31 cellular contexts compared by ENCODE assay signal in the genomic region with DNA sequence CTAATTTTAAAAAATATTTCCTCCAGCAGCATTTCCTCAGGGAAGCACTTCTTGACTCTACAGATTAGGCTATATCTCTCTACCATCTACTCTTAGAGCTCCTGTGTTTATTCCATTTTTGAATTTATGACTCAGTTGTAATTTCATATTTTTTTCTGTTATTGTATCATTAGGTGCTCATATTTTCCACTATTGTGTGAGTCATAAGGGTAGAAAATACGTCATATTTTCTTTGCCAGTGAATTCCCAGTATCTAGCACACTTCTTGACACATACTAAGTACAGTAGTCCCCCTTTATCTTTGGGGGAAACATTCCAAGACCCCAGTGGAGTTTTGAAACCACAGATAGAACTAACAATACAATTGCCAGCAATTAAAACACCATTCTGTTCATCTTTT.
"Had no signal": no experiment of that assay in that cellular context is flagged by ENCODE, and none has a peak within 500 bp of the region (broad histone marks: within the 10 kb centered on the region; RNA-seq: fewer than 3 reads in every experiment).

No MANE protein-coding gene starts in this region.

- DNase-seq: activated CD4-positive, alpha-beta T cell treated with anti-CD3 and anti-CD28 coated beads for 36 hours; activated CD4-positive, CD25-positive, alpha-beta regulatory T cell; activated CD8-positive, alpha-beta memory T cell treated with anti-CD3 and anti-CD28 coated beads, Interleukin-2, amount 10 ng/mL, durations not matched to agents 7 days and 5 days; activated CD8-positive, alpha-beta T cell treated with anti-CD3 and anti-CD28 coated beads, Interleukin-2, amount 10 ng/mL, durations not matched to agents 7 days and 5 days; activated effector memory CD4-positive, alpha-beta T cell treated with Interleukin-2 at 50 U/mL for 16 hours; activated naive CD4-positive, alpha-beta T cell treated with anti-CD3 and anti-CD28 coated beads for 36 hours; activated naive CD8-positive, alpha-beta T cell treated with anti-CD3 and anti-CD28 coated beads for 36 hours; activated T-cell treated with anti-CD3 and anti-CD28 coated beads for 4 hours; adrenal gland; aorta; caudate nucleus; cortex of kidney; esophagus squamous epithelium; gastrocnemius medialis; hippocampal formation; kidney; left colon; naive B cell; nephron progenitor cell; ovary; stimulated activated CD4-positive, alpha-beta T cell treated with anti-CD3 and anti-CD28 coated beads, Interleukin-12 subunit alpha, Interleukin-12 subunit beta, amount 100 ng/mL, for 4 hours; stimulated activated CD4-positive, alpha-beta T cell treated with anti-CD3 and anti-CD28 coated beads, Interleukin-4, amount 100 ng/mL, for 1 hour; stimulated activated naive CD8-positive, alpha-beta T cell treated with anti-CD3 and anti-CD28 coated beads, Interleukin-15, Interleukin-2, amounts not matched to agents 100 U/mL and 50 U/mL, for 24 hours; uterus had no signal

- FAIRE-seq: kidney had no signal

- H3K4me1 Mint-ChIP-seq: activated CD4-positive, alpha-beta T cell treated with anti-CD3 and anti-CD28 coated beads for 36 hours; activated CD8-positive, alpha-beta memory T cell treated with anti-CD3 and anti-CD28 coated beads, Interleukin-2, amount 10 ng/mL, durations not matched to agents 7 days and 5 days; activated naive CD8-positive, alpha-beta T cell treated with anti-CD3 and anti-CD28 coated beads for 36 hours; brain; mesothelial cell of epicardium; naive B cell; nephron progenitor cell had no signal

- H3K27me3 ChIP-seq: adrenal gland, esophagus squamous epithelium, gastrocnemius medialis, neutrophil, ovary, uterus had no signal

- H3K36me3 Mint-ChIP-seq: activated CD8-positive, alpha-beta memory T cell treated with anti-CD3 and anti-CD28 coated beads, Interleukin-2, amount 10 ng/mL, durations not matched to agents 7 days and 5 days; activated naive CD8-positive, alpha-beta T cell treated with anti-CD3 and anti-CD28 coated beads for 36 hours; brain; mesothelial cell of epicardium; naive B cell; type B pancreatic cell had no signal

- H3K27ac Mint-ChIP-seq: activated CD4-positive, alpha-beta T cell treated with anti-CD3 and anti-CD28 coated beads for 36 hours; activated CD8-positive, alpha-beta memory T cell treated with anti-CD3 and anti-CD28 coated beads, Interleukin-2, amount 10 ng/mL, durations not matched to agents 7 days and 5 days; activated CD8-positive, alpha-beta T cell treated with anti-CD3 and anti-CD28 coated beads, Interleukin-2, amount 10 ng/mL, durations not matched to agents 7 days and 5 days; activated naive CD4-positive, alpha-beta T cell treated with anti-CD3 and anti-CD28 coated beads for 36 hours; activated naive CD8-positive, alpha-beta T cell treated with anti-CD3 and anti-CD28 coated beads for 36 hours; brain; mesothelial cell of epicardium; naive B cell; nephron progenitor cell; progenitor cell of endocrine pancreas; type B pancreatic cell had no signal

- H3K4me1 ChIP-seq: adrenal gland, esophagus squamous epithelium, gastrocnemius medialis had no signal

- H3K9me3 ChIP-seq: adrenal gland, esophagus squamous epithelium, gastrocnemius medialis, neutrophil, ovary, uterus had no signal

- H3K27me3 Mint-ChIP-seq: activated CD4-positive, alpha-beta T cell treated with anti-CD3 and anti-CD28 coated beads for 36 hours; activated CD8-positive, alpha-beta memory T cell treated with anti-CD3 and anti-CD28 coated beads, Interleukin-2, amount 10 ng/mL, durations not matched to agents 7 days and 5 days; activated naive CD8-positive, alpha-beta T cell treated with anti-CD3 and anti-CD28 coated beads for 36 hours; brain; naive B cell; progenitor cell of endocrine pancreas; type B pancreatic cell had no signal

- H3K4me3 Mint-ChIP-seq: activated CD4-positive, alpha-beta T cell treated with anti-CD3 and anti-CD28 coated beads for 36 hours; activated CD8-positive, alpha-beta memory T cell treated with anti-CD3 and anti-CD28 coated beads, Interleukin-2, amount 10 ng/mL, durations not matched to agents 7 days and 5 days; activated CD8-positive, alpha-beta T cell treated with anti-CD3 and anti-CD28 coated beads, Interleukin-2, amount 10 ng/mL, durations not matched to agents 7 days and 5 days; activated naive CD4-positive, alpha-beta T cell treated with anti-CD3 and anti-CD28 coated beads for 36 hours; activated naive CD8-positive, alpha-beta T cell treated with anti-CD3 and anti-CD28 coated beads for 36 hours; brain; mesothelial cell of epicardium; naive B cell; nephron progenitor cell; type B pancreatic cell had no signal

- H3K4me3 ChIP-seq: adrenal gland, esophagus squamous epithelium, gastrocnemius medialis, ovary, skin epidermis, uterus had no signal

- H3K36me3 ChIP-seq: adrenal gland, esophagus squamous epithelium, gastrocnemius medialis, neutrophil, ovary, uterus had no signal

- H3K27ac ChIP-seq: adrenal gland, epithelial cell of prostate, esophagus squamous epithelium, gastrocnemius medialis, neutrophil, ovary, skin epidermis, uterus had no signal

- H3K9me3 Mint-ChIP-seq: nephron progenitor cell, type B pancreatic cell had no signal
